Comparison of ENCODE assay signal across 17 cellular contexts in genomic region chr3:110909824-110910223, GRCh38.
A peak's percentile ranks its signal among the peaks of the same experiment; 100 is the strongest.
DNase-seq lines count a peak whose midpoint lies in the region; ATAC-seq, FAIRE-seq and TF ChIP-seq lines count a peak whose summit lies in the region.
"Had no signal": no experiment of that assay in that cellular context is flagged by ENCODE, and none has a peak within 500 bp of the region (broad histone marks: within the 10 kb centered on the region; RNA-seq: fewer than 3 reads in every experiment).

No MANE protein-coding gene starts in this region.

- TF ChIP-seq CTCF in GM23338 (conservative IDR thresholded peaks at IDR 0.05; ENCODE audit: low read depth in 2 of 2) (no peak), H1 (IDR thresholded peaks at IDR 0.05; ENCODE audit: control extremely low read depth in 1 of 3, insufficient read depth in 1 of 3, low read depth in 1 of 3, low read length in 3 of 3) (no peak), natural killer cell (IDR thresholded peaks at IDR 0.05) (no peak)

- CTCF ChIA-PET in H1 (lab: Charles Lee; ENCODE audit: partially characterized antibody) = no interaction called here

- intact Hi-C loops in natural killer cell (cut with micrococcal nuclease) = no loop called here

- TF ChIP-seq EP300 in H1 (IDR thresholded peaks at IDR 0.05; ENCODE audit: borderline replicate concordance in 1 of 2, low read depth in 2 of 2, low read length in 2 of 2) = no peak

- POLR2A ChIA-PET in H1 (lab: Charles Lee; ENCODE audit: partially characterized antibody) = no interaction called here

- no peaks in the 10 kb centered on the region for H3K23me2 ChIP-seq in H1 (ENCODE audit: low read depth, low read length)

- peaks cover 2% of the 10 kb centered on the region for H3K27me3 Mint-ChIP-seq in GM23338 (ENCODE audit: insufficient read depth, low read depth, poor library complexity)
- H3K27me3 Mint-ChIP-seq in natural killer cell (ENCODE audit: low read depth in 2 of 2) = no peaks in the 10 kb centered on the region
- H3K27me3 Mint-ChIP-seq: CD4-positive, CD25-positive, alpha-beta regulatory T cell; CD8-positive, alpha-beta memory T cell had no signal

- H3K4ac ChIP-seq in H1 (replicated peaks; ENCODE audit: insufficient read length, low read depth, low read length) = no peak overlapping the region

- no peak overlapping the region for H4K5ac ChIP-seq in H1 (ENCODE audit: insufficient read length, low read depth, low read length)

- H3K23ac ChIP-seq in H1 (ENCODE audit: insufficient read length) = no peak overlapping the region

- H3K56ac ChIP-seq in H1 (replicated peaks; ENCODE audit: insufficient read length, low read depth, low read length) = no peak overlapping the region

- H3K36me3 Mint-ChIP-seq in GM23338 (ENCODE audit: low read depth) (peaks cover 4% of the 10 kb centered on the region; the same call in 2 of the 3 replicates), natural killer cell (no peaks in the 10 kb centered on the region)
- H3K36me3 Mint-ChIP-seq: CD4-positive, CD25-positive, alpha-beta regulatory T cell; CD8-positive, alpha-beta memory T cell had no signal

- H3K18ac ChIP-seq in H1 (ENCODE audit: extremely low read depth, low read length) = no peak overlapping the region

- no peak overlapping the region for H2BK20ac ChIP-seq in H1 (ENCODE audit: low read length)

- no peak overlapping the region for H3K14ac ChIP-seq in H1 (ENCODE audit: insufficient read length)

- H3K9me3 Mint-ChIP-seq in GM23338 (peaks cover 10% of the 10 kb centered on the region; the same call in 2 of the 3 replicates), natural killer cell (peaks cover 0 to 2% of the 10 kb centered on the region in 2 donors)

- FAIRE-seq in H1 (lab: Jason Lieb, UNC) (peak; percentile 60), urothelium cell line (lab: Jason Lieb, UNC) (peak; percentile 27)
- FAIRE-seq: GM12878 had no signal

- H3K79me2 ChIP-seq in GM23338 (replicated peaks; ENCODE audit: insufficient read depth) (no peaks in the 10 kb centered on the region), H1 (ENCODE audit: control insufficient read depth in 1 of 2, insufficient read depth in 2 of 2, low read length in 2 of 2) (peaks cover 0 to 54% of the 10 kb centered on the region in 2 experiments; a peak in 2 of 4 replicates)

- H3K27ac Mint-ChIP-seq in GM23338 (no peak overlapping the region), natural killer cell (no peak overlapping the region)
- H3K27ac Mint-ChIP-seq: CD4-positive, CD25-positive, alpha-beta regulatory T cell; CD8-positive, alpha-beta memory T cell had no signal

- no peak overlapping the region for H3K4me2 ChIP-seq in GM23338
- no peak overlapping the region for H3K4me2 ChIP-seq in H1 (ENCODE audit: insufficient read depth in 1 of 2, low read depth in 2 of 2, low read length in 2 of 2)

- no peak overlapping the region for H2BK12ac ChIP-seq in H1 (ENCODE audit: low read depth, low read length)

- H3F3A ChIP-seq in GM23338 (replicated peaks; ENCODE audit: low read depth) = no peaks in the 10 kb centered on the region

- DNase-seq in GM23338 (ENCODE audit: low spot score) (no peak), NCI-H69 (lab: John Stamatoyannopoulos, UW) (peak; percentile 62), H1 (ENCODE audit: low read depth in 1 of 2, low spot score in 2 of 2) (no peak), urothelium cell line (ENCODE audit: low spot score) (no peak), H7 (no peak), natural killer cell (no peak)
- DNase-seq: 8988T; BE2C; C1 segment of cervical spinal cord; CD4-positive, CD25-positive, alpha-beta regulatory T cell; CD8-positive, alpha-beta memory T cell; DMS 273 treated with DMSO at 0.1 percent for 48 hours; DMS53; DND-41; EL had no signal

- no peaks in the 10 kb centered on the region for H3K9me3 ChIP-seq in H1 (ENCODE audit: insufficient read depth in 2 of 2, low read depth in 1 of 2, low read length in 1 of 2)
- H3K9me3 ChIP-seq: BE2C had no signal

- H3K27ac ChIP-seq in GM23338 (ENCODE audit: low read depth) (no peak overlapping the region), H1 (ENCODE audit: low read depth, low read length) (no peak overlapping the region)

- H2AFZ ChIP-seq in GM23338 = 0 out of 2 replicates have a peak overlapping the region, but pooled peaks have one; percentile 5
- H2AFZ ChIP-seq in H1 (ENCODE audit: low read length) = no peak overlapping the region

- H3K4me1 Mint-ChIP-seq in GM23338 (peaks cover 13% of the 10 kb centered on the region), natural killer cell (no peaks in the 10 kb centered on the region)
- H3K4me1 Mint-ChIP-seq: CD4-positive, CD25-positive, alpha-beta regulatory T cell; CD8-positive, alpha-beta memory T cell had no signal

- H3K9me2 ChIP-seq in GM23338 (ENCODE audit: insufficient read depth) = no peaks in the 10 kb centered on the region

- H2BK120ac ChIP-seq in H1 (replicated peaks; ENCODE audit: low read depth, low read length) = no peak overlapping the region

- H3K4me3 ChIP-seq in GM23338 = no peak overlapping the region
- no peak overlapping the region for H3K4me3 ChIP-seq in H1 (ENCODE audit: extremely low read depth in 1 of 4, insufficient read depth in 2 of 4, low read depth in 3 of 4, low read length in 4 of 4)
- no peak overlapping the region for H3K4me3 ChIP-seq in H7 (ENCODE audit: insufficient read depth, low read depth, low read length)
- H3K4me3 ChIP-seq: GM12878 had no signal

- H2AK5ac ChIP-seq in H1 (ENCODE audit: low read depth, low read length) = no peak overlapping the region

- H2BK5ac ChIP-seq in H1 (ENCODE audit: low read depth, low read length) = no peak overlapping the region

- H3K36me3 ChIP-seq in GM23338 (ENCODE audit: insufficient read depth) (no peaks in the 10 kb centered on the region), H1 (ENCODE audit: control insufficient read depth in 2 of 4, insufficient read depth in 4 of 4, low read length in 3 of 4) (no peaks in the 10 kb centered on the region), H7 (replicated peaks; ENCODE audit: control insufficient read depth, insufficient read depth, low read length) (no peaks in the 10 kb centered on the region)
- H3K36me3 ChIP-seq: BE2C had no signal

- H2BK15ac ChIP-seq in H1 (ENCODE audit: low read length) = no peak overlapping the region

- no peak overlapping the region for H4K8ac ChIP-seq in H1 (ENCODE audit: extremely low read depth, insufficient read depth, low read length)

- H4K20me1 ChIP-seq in GM23338 (replicated peaks; ENCODE audit: insufficient read depth) (no peaks in the 10 kb centered on the region), H1 (replicated peaks in 1 of 2; ENCODE audit: control insufficient read depth in 1 of 2, insufficient read depth in 2 of 2, low read length in 2 of 2) (peaks cover 0 to 3% of the 10 kb centered on the region in 2 experiments)

- H3K27me3 ChIP-seq in GM23338 (ENCODE audit: insufficient read depth) = no peaks in the 10 kb centered on the region
- H3K27me3 ChIP-seq in H1 (replicated peaks in 1 of 4; ENCODE audit: control insufficient read depth in 3 of 4, extremely low read depth in 1 of 4, insufficient read depth in 3 of 4, low read length in 3 of 4) = no peaks in the 10 kb centered on the region
- H3K27me3 ChIP-seq in H7 (ENCODE audit: control insufficient read depth, insufficient read depth, low read length) = no peaks in the 10 kb centered on the region
- H3K27me3 ChIP-seq: BE2C had no signal

- H4K91ac ChIP-seq in H1 (replicated peaks; ENCODE audit: insufficient read length, low read length) = no peak overlapping the region

- ATAC-seq in GM23338 (no peak), HG02642 (IDR thresholded peaks at IDR 0.05; ENCODE audit: poor library complexity, unreplicated experiment) (no peak), natural killer cell (no peak)
- ATAC-seq: GM12878 had no signal

- no peak overlapping the region for H3K9ac ChIP-seq in H1 (replicated peaks in 1 of 4; ENCODE audit: extremely low read depth in 1 of 4, low read depth in 3 of 4, low read length in 3 of 4)

- H3K4me1 ChIP-seq in GM23338 (ENCODE audit: insufficient read depth) = 0 out of 2 replicates have a peak, but pooled peaks cover 5% of the 10 kb centered on the region
- peaks cover 0 to 4% (median 1%) of the 10 kb centered on the region in 4 experiments; a peak in 2 of 7 replicates for H3K4me1 ChIP-seq in H1 (replicated peaks in 1 of 4; ENCODE audit: control insufficient read depth in 3 of 4, insufficient read depth in 4 of 4, low read length in 3 of 4)
- H3K4me1 ChIP-seq: BE2C had no signal

- H3K79me1 ChIP-seq in H1 (ENCODE audit: low read depth, low read length) = no peaks in the 10 kb centered on the region

- no peak for TF ChIP-seq RAD21 in H1 (IDR thresholded peaks at IDR 0.05 in 1 of 2, conservative IDR thresholded peaks at IDR 0.05 in 1 of 2; ENCODE audit: low read depth in 2 of 2, low read length in 2 of 2)

- 71% methylated on average over 2 of the region's 2 CpGs; no CpG with 5 or more reads in 1 of the 2 experiments for WGBS in H1 (ENCODE audit: extremely low coverage in 1 of 2, insufficient coverage in 1 of 2, insufficient read length in 1 of 2, insufficient replicate concordance in 2 of 2, low coverage in 1 of 2, low lambda C conversion rate in 2 of 2, missing lambda C conversion rate in 1 of 2), 2 experiments

- H3K4me3 Mint-ChIP-seq in GM23338 (no peak overlapping the region), natural killer cell (no peak overlapping the region)
- H3K4me3 Mint-ChIP-seq: CD4-positive, CD25-positive, alpha-beta regulatory T cell; CD8-positive, alpha-beta memory T cell had no signal

- TF ChIP-seq POLR2A in H1 (IDR thresholded peaks at IDR 0.05; ENCODE audit: control extremely low read depth in 1 of 2, low read depth in 2 of 2, low read length in 2 of 2) = no peak

TF ChIP-seq in H1, 55 proteins besides CTCF, POLR2A, EP300 and RAD21 (continues in another document):
- TF ChIP-seq JUN (IDR thresholded peaks at IDR 0.05; ENCODE audit: low read depth, low read length) = no peak
- no peak for TF ChIP-seq SRF (IDR thresholded peaks at IDR 0.05; ENCODE audit: low read depth, low read length)
- no peak for TF ChIP-seq RNF2 (IDR thresholded peaks at IDR 0.05; ENCODE audit: borderline replicate concordance, low read depth, low read length, missing control alignments, poor library complexity, severe bottlenecking)
- TF ChIP-seq CEBPB (IDR thresholded peaks at IDR 0.05; ENCODE audit: low read depth, low read length) = no peak
- no peak for TF ChIP-seq SIRT6 (IDR thresholded peaks at IDR 0.05; ENCODE audit: low read length)
- TF ChIP-seq NANOG (IDR thresholded peaks at IDR 0.05; ENCODE audit: insufficient read depth, low read depth, low read length, poor library complexity, severe bottlenecking) = no peak
- no peak for TF ChIP-seq TEAD4 (IDR thresholded peaks at IDR 0.05; ENCODE audit: low read depth, low read length)
- no peak for TF ChIP-seq GTF2F1 (IDR thresholded peaks at IDR 0.05; ENCODE audit: borderline replicate concordance, low read depth, low read length)
- TF ChIP-seq MAFK (IDR thresholded peaks at IDR 0.05; ENCODE audit: low read depth, low read length) = no peak
- TF ChIP-seq ATF3 (IDR thresholded peaks at IDR 0.05; ENCODE audit: insufficient read depth, low read depth, low read length) = no peak
- no peak for TF ChIP-seq KDM4A (IDR thresholded peaks at IDR 0.05; ENCODE audit: low read depth, low read length, severe bottlenecking)
